Comparison of ENCODE assay signal across 20 cellular contexts in the genomic region with DNA sequence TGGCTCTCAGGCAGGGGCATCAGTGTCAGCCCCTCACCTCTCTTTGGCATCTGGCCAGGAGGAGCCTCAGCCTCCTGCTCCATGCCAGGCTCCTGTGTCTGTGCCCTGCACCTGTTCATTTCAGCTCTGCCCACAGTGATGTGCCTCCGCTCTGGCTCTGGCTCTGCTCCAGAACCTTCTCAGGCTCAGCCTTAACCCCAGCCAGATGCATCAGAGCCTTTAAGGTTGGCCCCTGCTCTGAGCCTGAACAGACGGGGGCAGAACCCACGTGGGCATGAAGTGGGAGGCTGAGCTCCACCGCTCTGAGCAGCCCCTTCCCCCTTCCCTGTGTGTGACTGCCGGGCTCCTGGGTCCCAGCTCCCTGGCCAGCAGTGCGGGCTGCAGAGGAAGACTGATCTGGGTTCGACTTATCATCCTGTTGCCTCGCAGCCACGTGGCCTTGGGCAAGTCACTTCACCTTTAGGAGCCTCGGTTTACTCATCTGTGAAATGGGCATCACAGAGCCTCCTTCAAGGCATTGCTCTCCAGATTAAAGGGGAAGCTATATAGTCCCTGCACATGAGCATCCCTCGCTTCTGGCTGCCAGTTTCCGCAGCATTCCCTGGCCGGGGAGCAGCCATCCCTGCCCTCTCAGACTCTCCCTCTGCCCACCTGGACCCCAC. TPM values are rescaled to one million over a fixed set of nuclear protein-coding genes. Genes with fewer than 3 reads are reported as not detected.
DNase-seq lines count a peak whose midpoint lies in the region; TF ChIP-seq lines count a peak whose summit lies in the region.
"Had no signal": no experiment of that assay in that cellular context is flagged by ENCODE, and none has a peak within 500 bp of the region (broad histone marks: within the 10 kb centered on the region; RNA-seq: fewer than 3 reads in every experiment).

No MANE protein-coding gene starts in this region.

- DNase-seq in DMS 273 (lab: John Stamatoyannopoulos, UW; ENCODE audit: unreplicated experiment), result peak; percentile 81
- DNase-seq in NCI-H1105 (lab: John Stamatoyannopoulos, UW), result peak; percentile 60
- peak; percentile 46 for DNase-seq in NCI-H524 treated with DMSO at 0.1 percent for 48 hours (lab: John Stamatoyannopoulos, UW)
- DNase-seq in mesenchymal stem cell, result no peak
- no peak for DNase-seq in smooth muscle cell (lab: John Stamatoyannopoulos, UW; ENCODE audit: unreplicated experiment)
- DNase-seq in activated naive CD4-positive, alpha-beta T cell treated with Interleukin-2 at 50 U/mL for 16 hours, result no peak
- no peak for DNase-seq in activated naive CD4-positive, alpha-beta T cell treated with anti-CD3 and anti-CD28 coated beads for 36 hours
- DNase-seq in medulla oblongata (ENCODE audit: extremely low spot score), result no peak
- DNase-seq: activated CD4-positive, alpha-beta T cell treated with anti-CD3 and anti-CD28 coated beads, Interleukin-2, amount 50 U/mL, for 4 hours; activated naive CD8-positive, alpha-beta T cell treated with anti-CD3 and anti-CD28 coated beads for 36 hours; activated T-cell treated with anti-CD3 and anti-CD28 coated beads, Interleukin-2, amount 50 U/mL, for 1 hour; gastrocnemius medialis; left ventricle myocardium superior; naive B cell; NCI-H1436; T-cell had no signal

- no peak overlapping the region for H2AK5ac ChIP-seq in mesenchymal stem cell (ENCODE audit: low read length, severe bottlenecking)

- H2BK120ac ChIP-seq in mesenchymal stem cell (ENCODE audit: low read depth, low read length), result no peak overlapping the region

- H3K4me2 ChIP-seq in mesenchymal stem cell (ENCODE audit: low read length, poor library complexity, severe bottlenecking) (no peak overlapping the region), smooth muscle cell (no peak overlapping the region)

- no peaks in the 10 kb centered on the region for H3F3A ChIP-seq in smooth muscle cell (ENCODE audit: low read depth)

- no peaks in the 10 kb centered on the region for H3K79me2 ChIP-seq in smooth muscle cell (ENCODE audit: low read depth)
- H3K79me2 ChIP-seq: parathyroid adenoma had no signal

- H3K18ac ChIP-seq in mesenchymal stem cell (ENCODE audit: low read depth in 1 of 2, low read length in 2 of 2), result no peak overlapping the region

- no peak overlapping the region for H3K4me3 ChIP-seq in mesenchymal stem cell (ENCODE audit: insufficient read depth in 1 of 2, low read depth in 1 of 2, low read length in 2 of 2)
- no peak overlapping the region for H3K4me3 ChIP-seq in smooth muscle cell
- H3K4me3 ChIP-seq: gastrocnemius medialis, skin epidermis had no signal

- intact Hi-C loops in activated naive CD4-positive, alpha-beta T cell treated with anti-CD3 and anti-CD28 coated beads for 36 hours (cut with micrococcal nuclease), result no loop called here

- 85% methylated on average over 13 of the region's 13 CpGs for WGBS in mesenchymal stem cell
- WGBS in smooth muscle cell (ENCODE audit: low lambda C conversion rate), result 84% methylated on average over 13 of the region's 13 CpGs

- no peak for TF ChIP-seq CTCF in smooth muscle cell (IDR thresholded peaks at IDR 0.05; ENCODE audit: borderline replicate concordance, insufficient read depth, poor library complexity, severe bottlenecking)

- no peak overlapping the region for H2BK15ac ChIP-seq in mesenchymal stem cell (ENCODE audit: low read depth, poor library complexity, severe bottlenecking)

- CTCF ChIA-PET in activated naive CD4-positive, alpha-beta T cell treated with anti-CD3 and anti-CD28 coated beads for 36 hours (lab: Charles Lee), result no interaction called here

- no peaks in the 10 kb centered on the region for H3K79me1 ChIP-seq in mesenchymal stem cell (replicated peaks; ENCODE audit: low read length, poor library complexity, severe bottlenecking)

- H3K27ac Mint-ChIP-seq in activated naive CD4-positive, alpha-beta T cell treated with anti-CD3 and anti-CD28 coated beads for 36 hours, result no peak overlapping the region
- H3K27ac Mint-ChIP-seq: activated naive CD8-positive, alpha-beta T cell treated with anti-CD3 and anti-CD28 coated beads for 36 hours; dendritic cell treated with granulocyte-macrophage colony-stimulating factor and Interleukin-4, amounts not matched to agents 40 ng/mL and 50 ng/mL, for 4 days; T-cell had no signal

- H4K91ac ChIP-seq in mesenchymal stem cell (ENCODE audit: low read length), result no peak overlapping the region

- H3K9ac ChIP-seq in mesenchymal stem cell (ENCODE audit: low read length) (peak overlapping the region; percentile 42), smooth muscle cell (ENCODE audit: low read depth) (no peak overlapping the region)
- H3K9ac ChIP-seq: parathyroid adenoma had no signal

- no peak overlapping the region for H3K23ac ChIP-seq in mesenchymal stem cell (ENCODE audit: low read length in 2 of 2)

- H3K4me3 Mint-ChIP-seq in activated naive CD4-positive, alpha-beta T cell treated with anti-CD3 and anti-CD28 coated beads for 36 hours, result no peak overlapping the region
- H3K4me3 Mint-ChIP-seq: activated naive CD8-positive, alpha-beta T cell treated with anti-CD3 and anti-CD28 coated beads for 36 hours; dendritic cell treated with granulocyte-macrophage colony-stimulating factor and Interleukin-4, amounts not matched to agents 40 ng/mL and 50 ng/mL, for 4 days; naive B cell; T-cell had no signal

- no peak overlapping the region for H3K4ac ChIP-seq in mesenchymal stem cell (ENCODE audit: low read depth in 1 of 2, low read length in 2 of 2)

- H4K20me1 ChIP-seq in smooth muscle cell (ENCODE audit: low read depth), result no peaks in the 10 kb centered on the region

- H3K27me3 ChIP-seq in mesenchymal stem cell (ENCODE audit: control insufficient read depth in 1 of 2, insufficient read depth in 1 of 2, low read length in 2 of 2) (peaks cover 23 to 30% of the 10 kb centered on the region in 2 experiments), smooth muscle cell (ENCODE audit: low read depth) (peaks cover under 1% of the 10 kb centered on the region)

- H2AFZ ChIP-seq in mesenchymal stem cell (ENCODE audit: low read depth, low read length), result no peak overlapping the region
- no peak overlapping the region for H2AFZ ChIP-seq in smooth muscle cell (ENCODE audit: low read depth)
- H2AFZ ChIP-seq: parathyroid adenoma had no signal

- H3K9me3 ChIP-seq in mesenchymal stem cell (ENCODE audit: control insufficient read depth, low read length) (no peaks in the 10 kb centered on the region), smooth muscle cell (replicated peaks; ENCODE audit: low read depth) (no peaks in the 10 kb centered on the region)
- H3K9me3 ChIP-seq: gastrocnemius medialis had no signal

- H3K27me3 Mint-ChIP-seq in activated naive CD4-positive, alpha-beta T cell treated with anti-CD3 and anti-CD28 coated beads for 36 hours (ENCODE audit: low read depth), result peaks cover 21% of the 10 kb centered on the region

- H3K36me3 ChIP-seq in mesenchymal stem cell (ENCODE audit: control insufficient read depth in 1 of 2, insufficient read depth in 2 of 2, low read depth in 1 of 2, low read length in 2 of 2) (no peaks in the 10 kb centered on the region), smooth muscle cell (ENCODE audit: low read depth) (no peaks in the 10 kb centered on the region)
- H3K36me3 ChIP-seq: gastrocnemius medialis had no signal

- H2BK5ac ChIP-seq in mesenchymal stem cell (ENCODE audit: low read depth, low read length, poor library complexity, severe bottlenecking), result no peak overlapping the region

- peaks cover 6% of the 10 kb centered on the region for H3K4me1 ChIP-seq in mesenchymal stem cell (ENCODE audit: control insufficient read depth, insufficient read depth, low read depth, low read length)
- no peaks in the 10 kb centered on the region for H3K4me1 ChIP-seq in smooth muscle cell (ENCODE audit: low read depth)
- H3K4me1 ChIP-seq: gastrocnemius medialis, parathyroid adenoma had no signal

- H3K27ac ChIP-seq in mesenchymal stem cell (ENCODE audit: low read length, poor library complexity, severe bottlenecking) (no peak overlapping the region), smooth muscle cell (ENCODE audit: low read depth) (no peak overlapping the region)
- H3K27ac ChIP-seq: epithelial cell of prostate, gastrocnemius medialis, parathyroid adenoma, skin epidermis had no signal

- H3K14ac ChIP-seq in mesenchymal stem cell (ENCODE audit: low read length in 2 of 2), result no peak overlapping the region

- H3K36me3 Mint-ChIP-seq in activated naive CD4-positive, alpha-beta T cell treated with anti-CD3 and anti-CD28 coated beads for 36 hours (ENCODE audit: low read depth), result no peaks in the 10 kb centered on the region
- H3K36me3 Mint-ChIP-seq: activated naive CD8-positive, alpha-beta T cell treated with anti-CD3 and anti-CD28 coated beads for 36 hours; naive B cell; T-cell had no signal

- H4K8ac ChIP-seq in mesenchymal stem cell (ENCODE audit: low read length), result no peak overlapping the region

- no peaks in the 10 kb centered on the region for H3K9me3 Mint-ChIP-seq in activated naive CD4-positive, alpha-beta T cell treated with anti-CD3 and anti-CD28 coated beads for 36 hours
- H3K9me3 Mint-ChIP-seq: activated naive CD8-positive, alpha-beta T cell treated with anti-CD3 and anti-CD28 coated beads for 36 hours; dendritic cell treated with granulocyte-macrophage colony-stimulating factor and Interleukin-4, amounts not matched to agents 40 ng/mL and 50 ng/mL, for 4 days; T-cell had no signal

- H2BK12ac ChIP-seq in mesenchymal stem cell (ENCODE audit: low read length in 2 of 2), result no peak overlapping the region

- H3K4me1 Mint-ChIP-seq in activated naive CD4-positive, alpha-beta T cell treated with anti-CD3 and anti-CD28 coated beads for 36 hours (ENCODE audit: low read depth), result no peaks in the 10 kb centered on the region
- H3K4me1 Mint-ChIP-seq: activated naive CD8-positive, alpha-beta T cell treated with anti-CD3 and anti-CD28 coated beads for 36 hours; naive B cell had no signal

RNA-seq across cellular contexts. Expression of gene RTL6, which starts 44.7 kb away (rescaled TPM):
- 10.6 TPM for polyA plus RNA-seq in mesenchymal stem cell (2013, experiment 1 of 2)
- polyA plus RNA-seq in mesenchymal stem cell (2013, experiment 2 of 2), result 10.7 TPM
- 15.1 and 20.7 TPM in 2 replicates for total RNA-seq in smooth muscle cell
- 12.6 and 14.9 TPM in 2 replicates for polyA plus RNA-seq in smooth muscle cell
- 1 to 10 TPM; 4.5 to 5.1 TPM for total RNA-seq in activated naive CD4-positive, alpha-beta T cell treated with anti-CD3 and anti-CD28 coated beads for 36 hours

Comparison
In these comparisons a context has a peak if more than half of its experiments do, and no peak if none do; other contexts are left out.
1. DNase-seq: peak in DMS 273 (single experiment), NCI-H1105 (single experiment) and NCI-H524 treated with DMSO at 0.1 percent for 48 hours (single experiment); none in mesenchymal stem cell (single experiment), smooth muscle cell (single experiment), activated naive CD4-positive, alpha-beta T cell treated with Interleukin-2 at 50 U/mL for 16 hours (single experiment), activated naive CD4-positive, alpha-beta T cell treated with anti-CD3 and anti-CD28 coated beads for 36 hours (single experiment) and medulla oblongata (single experiment).